2 cellular contexts compared by ENCODE assay signal in the genomic region with DNA sequence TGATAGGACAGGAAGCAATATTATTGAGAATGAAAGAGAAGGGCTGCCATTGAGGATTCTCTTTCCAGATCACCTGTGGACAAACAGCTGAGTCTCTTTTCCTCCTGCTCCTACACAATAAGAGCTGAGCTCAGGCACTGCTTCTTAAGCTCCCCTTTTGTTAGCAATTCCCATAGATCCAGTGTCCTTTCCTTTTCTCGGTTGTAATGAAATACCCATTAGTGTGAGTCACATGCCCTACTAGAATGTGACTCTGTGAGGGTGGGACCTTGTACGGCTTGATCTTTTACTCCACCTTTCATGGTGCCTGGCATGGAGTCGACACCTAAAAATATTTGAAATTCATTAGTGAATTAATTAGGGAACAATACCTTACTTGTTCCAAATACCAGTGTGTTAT.
TF ChIP-seq lines count a peak whose summit lies in the region.

No MANE protein-coding gene starts in this region.

TF ChIP-seq in GM23338, 12 proteins besides CTCF, POLR2A, EP300 and RAD21:
- TF ChIP-seq, protein P1, sequence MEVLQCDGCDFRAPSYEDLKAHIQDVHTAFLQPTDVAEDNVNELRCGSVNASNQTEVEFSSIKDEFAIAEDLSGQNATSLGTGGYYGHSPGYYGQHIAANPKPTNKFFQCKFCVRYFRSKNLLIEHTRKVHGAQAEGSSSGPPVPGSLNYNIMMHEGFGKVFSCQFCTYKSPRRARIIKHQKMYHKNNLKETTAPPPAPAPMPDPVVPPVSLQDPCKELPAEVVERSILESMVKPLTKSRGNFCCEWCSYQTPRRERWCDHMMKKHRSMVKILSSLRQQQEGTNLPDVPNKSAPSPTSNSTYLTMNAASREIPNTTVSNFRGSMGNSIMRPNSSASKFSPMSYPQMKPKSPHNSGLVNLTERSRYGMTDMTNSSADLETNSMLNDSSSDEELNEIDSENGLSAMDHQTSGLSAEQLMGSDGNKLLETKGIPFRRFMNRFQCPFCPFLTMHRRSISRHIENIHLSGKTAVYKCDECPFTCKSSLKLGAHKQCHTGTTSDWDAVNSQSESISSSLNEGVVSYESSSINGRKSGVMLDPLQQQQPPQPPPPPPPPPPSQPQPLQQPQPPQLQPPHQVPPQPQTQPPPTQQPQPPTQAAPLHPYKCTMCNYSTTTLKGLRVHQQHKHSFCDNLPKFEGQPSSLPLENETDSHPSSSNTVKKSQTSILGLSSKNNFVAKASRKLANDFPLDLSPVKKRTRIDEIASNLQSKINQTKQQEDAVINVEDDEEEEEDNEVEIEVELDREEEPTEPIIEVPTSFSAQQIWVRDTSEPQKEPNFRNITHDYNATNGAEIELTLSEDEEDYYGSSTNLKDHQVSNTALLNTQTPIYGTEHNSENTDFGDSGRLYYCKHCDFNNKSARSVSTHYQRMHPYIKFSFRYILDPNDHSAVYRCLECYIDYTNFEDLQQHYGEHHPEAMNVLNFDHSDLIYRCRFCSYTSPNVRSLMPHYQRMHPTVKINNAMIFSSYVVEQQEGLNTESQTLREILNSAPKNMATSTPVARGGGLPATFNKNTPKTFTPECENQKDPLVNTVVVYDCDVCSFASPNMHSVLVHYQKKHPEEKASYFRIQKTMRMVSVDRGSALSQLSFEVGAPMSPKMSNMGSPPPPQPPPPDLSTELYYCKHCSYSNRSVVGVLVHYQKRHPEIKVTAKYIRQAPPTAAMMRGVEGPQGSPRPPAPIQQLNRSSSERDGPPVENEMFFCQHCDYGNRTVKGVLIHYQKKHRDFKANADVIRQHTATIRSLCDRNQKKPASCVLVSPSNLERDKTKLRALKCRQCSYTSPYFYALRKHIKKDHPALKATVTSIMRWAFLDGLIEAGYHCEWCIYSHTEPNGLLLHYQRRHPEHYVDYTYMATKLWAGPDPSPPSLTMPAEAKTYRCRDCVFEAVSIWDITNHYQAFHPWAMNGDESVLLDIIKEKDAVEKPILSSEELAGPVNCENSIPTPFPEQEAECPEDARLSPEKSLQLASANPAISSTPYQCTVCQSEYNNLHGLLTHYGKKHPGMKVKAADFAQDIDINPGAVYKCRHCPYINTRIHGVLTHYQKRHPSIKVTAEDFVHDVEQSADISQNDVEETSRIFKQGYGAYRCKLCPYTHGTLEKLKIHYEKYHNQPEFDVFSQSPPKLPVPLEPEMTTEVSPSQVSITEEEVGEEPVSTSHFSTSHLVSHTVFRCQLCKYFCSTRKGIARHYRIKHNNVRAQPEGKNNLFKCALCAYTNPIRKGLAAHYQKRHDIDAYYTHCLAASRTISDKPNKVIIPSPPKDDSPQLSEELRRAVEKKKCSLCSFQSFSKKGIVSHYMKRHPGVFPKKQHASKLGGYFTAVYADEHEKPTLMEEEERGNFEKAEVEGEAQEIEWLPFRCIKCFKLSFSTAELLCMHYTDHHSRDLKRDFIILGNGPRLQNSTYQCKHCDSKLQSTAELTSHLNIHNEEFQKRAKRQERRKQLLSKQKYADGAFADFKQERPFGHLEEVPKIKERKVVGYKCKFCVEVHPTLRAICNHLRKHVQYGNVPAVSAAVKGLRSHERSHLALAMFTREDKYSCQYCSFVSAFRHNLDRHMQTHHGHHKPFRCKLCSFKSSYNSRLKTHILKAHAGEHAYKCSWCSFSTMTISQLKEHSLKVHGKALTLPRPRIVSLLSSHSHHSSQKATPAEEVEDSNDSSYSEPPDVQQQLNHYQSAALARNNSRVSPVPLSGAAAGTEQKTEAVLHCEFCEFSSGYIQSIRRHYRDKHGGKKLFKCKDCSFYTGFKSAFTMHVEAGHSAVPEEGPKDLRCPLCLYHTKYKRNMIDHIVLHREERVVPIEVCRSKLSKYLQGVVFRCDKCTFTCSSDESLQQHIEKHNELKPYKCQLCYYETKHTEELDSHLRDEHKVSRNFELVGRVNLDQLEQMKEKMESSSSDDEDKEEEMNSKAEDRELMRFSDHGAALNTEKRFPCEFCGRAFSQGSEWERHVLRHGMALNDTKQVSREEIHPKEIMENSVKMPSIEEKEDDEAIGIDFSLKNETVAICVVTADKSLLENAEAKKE (CRISPR knock-in tag; IDR thresholded peaks at IDR 0.05), result no peak
- TF ChIP-seq, protein P2, sequence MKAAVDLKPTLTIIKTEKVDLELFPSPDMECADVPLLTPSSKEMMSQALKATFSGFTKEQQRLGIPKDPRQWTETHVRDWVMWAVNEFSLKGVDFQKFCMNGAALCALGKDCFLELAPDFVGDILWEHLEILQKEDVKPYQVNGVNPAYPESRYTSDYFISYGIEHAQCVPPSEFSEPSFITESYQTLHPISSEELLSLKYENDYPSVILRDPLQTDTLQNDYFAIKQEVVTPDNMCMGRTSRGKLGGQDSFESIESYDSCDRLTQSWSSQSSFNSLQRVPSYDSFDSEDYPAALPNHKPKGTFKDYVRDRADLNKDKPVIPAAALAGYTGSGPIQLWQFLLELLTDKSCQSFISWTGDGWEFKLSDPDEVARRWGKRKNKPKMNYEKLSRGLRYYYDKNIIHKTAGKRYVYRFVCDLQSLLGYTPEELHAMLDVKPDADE (IDR thresholded peaks at IDR 0.05), result no peak
- TF ChIP-seq CREB1 (CRISPR knock-in tag; IDR thresholded peaks at IDR 0.05; ENCODE audit: low read depth) (no peak), ZNF114 (CRISPR knock-in tag; IDR thresholded peaks at IDR 0.05) (no peak), EZH2 (IDR thresholded peaks at IDR 0.05; ENCODE audit: low read depth, unreplicated experiment) (no peak)

TF ChIP-seq in HepG2, 621 proteins besides CTCF, POLR2A, EP300 and RAD21 (continued from another document):
- TF ChIP-seq, protein P3, sequence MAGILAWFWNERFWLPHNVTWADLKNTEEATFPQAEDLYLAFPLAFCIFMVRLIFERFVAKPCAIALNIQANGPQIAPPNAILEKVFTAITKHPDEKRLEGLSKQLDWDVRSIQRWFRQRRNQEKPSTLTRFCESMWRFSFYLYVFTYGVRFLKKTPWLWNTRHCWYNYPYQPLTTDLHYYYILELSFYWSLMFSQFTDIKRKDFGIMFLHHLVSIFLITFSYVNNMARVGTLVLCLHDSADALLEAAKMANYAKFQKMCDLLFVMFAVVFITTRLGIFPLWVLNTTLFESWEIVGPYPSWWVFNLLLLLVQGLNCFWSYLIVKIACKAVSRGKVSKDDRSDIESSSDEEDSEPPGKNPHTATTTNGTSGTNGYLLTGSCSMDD (CRISPR knock-in tag; IDR thresholded peaks at IDR 0.05), result no peak
- TF ChIP-seq, protein P4, sequence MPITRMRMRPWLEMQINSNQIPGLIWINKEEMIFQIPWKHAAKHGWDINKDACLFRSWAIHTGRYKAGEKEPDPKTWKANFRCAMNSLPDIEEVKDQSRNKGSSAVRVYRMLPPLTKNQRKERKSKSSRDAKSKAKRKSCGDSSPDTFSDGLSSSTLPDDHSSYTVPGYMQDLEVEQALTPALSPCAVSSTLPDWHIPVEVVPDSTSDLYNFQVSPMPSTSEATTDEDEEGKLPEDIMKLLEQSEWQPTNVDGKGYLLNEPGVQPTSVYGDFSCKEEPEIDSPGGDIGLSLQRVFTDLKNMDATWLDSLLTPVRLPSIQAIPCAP (CRISPR knock-in tag; IDR thresholded peaks at IDR 0.05; ENCODE audit: low read depth), result no peak
- TF ChIP-seq, protein P5, sequence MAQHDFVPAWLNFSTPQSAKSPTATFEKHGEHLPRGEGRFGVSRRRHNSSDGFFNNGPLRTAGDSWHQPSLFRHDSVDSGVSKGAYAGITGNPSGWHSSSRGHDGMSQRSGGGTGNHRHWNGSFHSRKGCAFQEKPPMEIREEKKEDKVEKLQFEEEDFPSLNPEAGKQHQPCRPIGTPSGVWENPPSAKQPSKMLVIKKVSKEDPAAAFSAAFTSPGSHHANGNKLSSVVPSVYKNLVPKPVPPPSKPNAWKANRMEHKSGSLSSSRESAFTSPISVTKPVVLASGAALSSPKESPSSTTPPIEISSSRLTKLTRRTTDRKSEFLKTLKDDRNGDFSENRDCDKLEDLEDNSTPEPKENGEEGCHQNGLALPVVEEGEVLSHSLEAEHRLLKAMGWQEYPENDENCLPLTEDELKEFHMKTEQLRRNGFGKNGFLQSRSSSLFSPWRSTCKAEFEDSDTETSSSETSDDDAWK (CRISPR knock-in tag; IDR thresholded peaks at IDR 0.05), result no peak
- TF ChIP-seq ZNF674 (CRISPR knock-in tag; IDR thresholded peaks at IDR 0.05; ENCODE audit: low read depth) (no peak), ZNF343 (CRISPR knock-in tag; IDR thresholded peaks at IDR 0.05) (no peak), FOXJ3 (CRISPR knock-in tag; IDR thresholded peaks at IDR 0.05; ENCODE audit: borderline replicate concordance) (no peak), SMYD3 (CRISPR knock-in tag; IDR thresholded peaks at IDR 0.05) (no peak), JUND (CRISPR knock-in tag; IDR thresholded peaks at IDR 0.05) (no peak), SUZ12 (IDR thresholded peaks at IDR 0.05; ENCODE audit: low read depth, low read length) (no peak), KAT8 (CRISPR knock-in tag; IDR thresholded peaks at IDR 0.05) (no peak), ZNF30 (CRISPR knock-in tag; IDR thresholded peaks at IDR 0.05) (no peak), ZNF549 (CRISPR knock-in tag; IDR thresholded peaks at IDR 0.05) (no peak), MYC (CRISPR knock-in tag; IDR thresholded peaks at IDR 0.05; ENCODE audit: borderline replicate concordance) (no peak), PAWR (CRISPR knock-in tag; IDR thresholded peaks at IDR 0.05; ENCODE audit: borderline replicate concordance) (no peak), ZFP62 (CRISPR knock-in tag; IDR thresholded peaks at IDR 0.05) (no peak)
- TF ChIP-seq, protein P6, sequence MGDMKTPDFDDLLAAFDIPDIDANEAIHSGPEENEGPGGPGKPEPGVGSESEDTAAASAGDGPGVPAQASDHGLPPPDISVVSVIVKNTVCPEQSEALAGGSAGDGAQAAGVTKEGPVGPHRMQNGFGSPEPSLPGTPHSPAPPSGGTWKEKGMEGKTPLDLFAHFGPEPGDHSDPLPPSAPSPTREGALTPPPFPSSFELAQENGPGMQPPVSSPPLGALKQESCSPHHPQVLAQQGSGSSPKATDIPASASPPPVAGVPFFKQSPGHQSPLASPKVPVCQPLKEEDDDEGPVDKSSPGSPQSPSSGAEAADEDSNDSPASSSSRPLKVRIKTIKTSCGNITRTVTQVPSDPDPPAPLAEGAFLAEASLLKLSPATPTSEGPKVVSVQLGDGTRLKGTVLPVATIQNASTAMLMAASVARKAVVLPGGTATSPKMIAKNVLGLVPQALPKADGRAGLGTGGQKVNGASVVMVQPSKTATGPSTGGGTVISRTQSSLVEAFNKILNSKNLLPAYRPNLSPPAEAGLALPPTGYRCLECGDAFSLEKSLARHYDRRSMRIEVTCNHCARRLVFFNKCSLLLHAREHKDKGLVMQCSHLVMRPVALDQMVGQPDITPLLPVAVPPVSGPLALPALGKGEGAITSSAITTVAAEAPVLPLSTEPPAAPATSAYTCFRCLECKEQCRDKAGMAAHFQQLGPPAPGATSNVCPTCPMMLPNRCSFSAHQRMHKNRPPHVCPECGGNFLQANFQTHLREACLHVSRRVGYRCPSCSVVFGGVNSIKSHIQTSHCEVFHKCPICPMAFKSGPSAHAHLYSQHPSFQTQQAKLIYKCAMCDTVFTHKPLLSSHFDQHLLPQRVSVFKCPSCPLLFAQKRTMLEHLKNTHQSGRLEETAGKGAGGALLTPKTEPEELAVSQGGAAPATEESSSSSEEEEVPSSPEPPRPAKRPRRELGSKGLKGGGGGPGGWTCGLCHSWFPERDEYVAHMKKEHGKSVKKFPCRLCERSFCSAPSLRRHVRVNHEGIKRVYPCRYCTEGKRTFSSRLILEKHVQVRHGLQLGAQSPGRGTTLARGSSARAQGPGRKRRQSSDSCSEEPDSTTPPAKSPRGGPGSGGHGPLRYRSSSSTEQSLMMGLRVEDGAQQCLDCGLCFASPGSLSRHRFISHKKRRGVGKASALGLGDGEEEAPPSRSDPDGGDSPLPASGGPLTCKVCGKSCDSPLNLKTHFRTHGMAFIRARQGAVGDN (CRISPR knock-in tag; IDR thresholded peaks at IDR 0.05), result no peak
- TF ChIP-seq, protein P7, sequence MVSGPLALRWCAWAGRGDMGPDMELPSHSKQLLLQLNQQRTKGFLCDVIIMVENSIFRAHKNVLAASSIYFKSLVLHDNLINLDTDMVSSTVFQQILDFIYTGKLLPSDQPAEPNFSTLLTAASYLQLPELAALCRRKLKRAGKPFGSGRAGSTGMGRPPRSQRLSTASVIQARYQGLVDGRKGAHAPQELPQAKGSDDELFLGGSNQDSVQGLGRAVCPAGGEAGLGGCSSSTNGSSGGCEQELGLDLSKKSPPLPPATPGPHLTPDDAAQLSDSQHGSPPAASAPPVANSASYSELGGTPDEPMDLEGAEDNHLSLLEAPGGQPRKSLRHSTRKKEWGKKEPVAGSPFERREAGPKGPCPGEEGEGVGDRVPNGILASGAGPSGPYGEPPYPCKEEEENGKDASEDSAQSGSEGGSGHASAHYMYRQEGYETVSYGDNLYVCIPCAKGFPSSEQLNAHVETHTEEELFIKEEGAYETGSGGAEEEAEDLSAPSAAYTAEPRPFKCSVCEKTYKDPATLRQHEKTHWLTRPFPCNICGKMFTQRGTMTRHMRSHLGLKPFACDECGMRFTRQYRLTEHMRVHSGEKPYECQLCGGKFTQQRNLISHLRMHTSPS (CRISPR knock-in tag; IDR thresholded peaks at IDR 0.05; ENCODE audit: low read depth), result no peak
- TF ChIP-seq, protein P8, sequence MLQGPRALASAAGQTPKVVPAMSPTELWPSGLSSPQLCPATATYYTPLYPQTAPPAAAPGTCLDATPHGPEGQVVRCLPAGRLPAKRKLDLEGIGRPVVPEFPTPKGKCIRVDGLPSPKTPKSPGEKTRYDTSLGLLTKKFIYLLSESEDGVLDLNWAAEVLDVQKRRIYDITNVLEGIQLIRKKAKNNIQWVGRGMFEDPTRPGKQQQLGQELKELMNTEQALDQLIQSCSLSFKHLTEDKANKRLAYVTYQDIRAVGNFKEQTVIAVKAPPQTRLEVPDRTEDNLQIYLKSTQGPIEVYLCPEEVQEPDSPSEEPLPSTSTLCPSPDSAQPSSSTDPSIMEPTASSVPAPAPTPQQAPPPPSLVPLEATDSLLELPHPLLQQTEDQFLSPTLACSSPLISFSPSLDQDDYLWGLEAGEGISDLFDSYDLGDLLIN (CRISPR knock-in tag; IDR thresholded peaks at IDR 0.05; ENCODE audit: borderline replicate concordance), result no peak
